8 cellular contexts compared by ENCODE assay signal in genomic region chr6:73268896-73269295, GRCh38. TPM values are rescaled to one million over a fixed set of nuclear protein-coding genes. Genes with fewer than 3 reads are reported as not detected.
"Had no signal": no experiment of that assay in that cellular context is flagged by ENCODE, and none has a peak within 500 bp of the region (broad histone marks: within the 10 kb centered on the region; RNA-seq: fewer than 3 reads in every experiment).

No MANE protein-coding gene starts in this region.

RNA-seq across cellular contexts. Expression of gene KHDC1, which starts 5.9 kb away (rescaled TPM):
- total RNA-seq: SJCRH30, SK-MEL-5 had no signal

RNA-seq across cellular contexts. Expression of gene KHDC1L, which starts 43.6 kb away (rescaled TPM):
- total RNA-seq: Peyer's patch, Right ventricle myocardium inferior, Right ventricle myocardium superior, RPMI7951, SJCRH30, SJSA1, SK-MEL-5, T-cell had no signal
